25 cellular contexts compared by ENCODE assay signal in the genomic region with DNA sequence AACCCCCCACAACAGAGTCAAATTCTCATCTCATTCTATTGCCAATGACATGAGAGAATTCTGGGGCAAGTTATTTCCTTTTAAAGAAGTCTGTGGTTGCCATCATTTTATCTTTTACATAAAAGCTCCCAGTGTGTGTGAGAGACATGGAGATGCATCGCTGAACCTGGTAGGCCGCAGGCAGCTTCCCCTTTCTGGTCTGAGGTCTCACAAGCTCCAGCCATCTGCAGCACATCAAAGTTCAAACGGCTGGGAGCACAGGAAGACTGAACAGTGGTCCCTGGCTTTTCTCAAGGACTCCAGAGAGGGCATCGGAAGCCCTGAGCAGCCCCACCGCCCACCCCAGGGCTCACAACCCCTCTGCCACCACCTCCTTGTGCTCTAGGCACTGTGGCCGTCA.
DNase-seq lines count a peak whose midpoint lies in the region; ATAC-seq, FAIRE-seq and TF ChIP-seq lines count a peak whose summit lies in the region.
"Had no signal": no experiment of that assay in that cellular context is flagged by ENCODE, and none has a peak within 500 bp of the region (broad histone marks: within the 10 kb centered on the region; RNA-seq: fewer than 3 reads in every experiment).

No MANE protein-coding gene starts in this region.

- FAIRE-seq in GM12878 (lab: Jason Lieb, UNC): no peak
- FAIRE-seq: GM12891 had no signal

- no peaks in the 10 kb centered on the region for H3K27me3 ChIP-seq in GM12878 (replicated peaks in 1 of 2; ENCODE audit: control insufficient read depth in 2 of 2, insufficient read depth in 2 of 2, low read length in 1 of 2)

- peak; percentile 54 for ATAC-seq in GM12878
- ATAC-seq in HG02642 (IDR thresholded peaks at IDR 0.05; ENCODE audit: poor library complexity, unreplicated experiment): no peak
- ATAC-seq: PC-3 had no signal

- no peak for TF ChIP-seq EP300 in GM12878 (IDR thresholded peaks at IDR 0.05; ENCODE audit: borderline replicate concordance in 1 of 2, control insufficient read depth in 1 of 2, low read depth in 2 of 2, low read length in 2 of 2)

- H3K9ac ChIP-seq in GM12878 (ENCODE audit: control insufficient read depth, insufficient read depth, low read length): no peak overlapping the region
- H3K9ac ChIP-seq: GM23248, KMS-11 had no signal

- TF ChIP-seq CTCF in GM20000 (IDR thresholded peaks at IDR 0.05; ENCODE audit: extremely low read depth, missing control alignments) (no peak), GM12878 (IDR thresholded peaks at IDR 0.05 in 2 of 3, conservative IDR thresholded peaks at IDR 0.05 in 1 of 3; ENCODE audit: control insufficient read depth in 2 of 3, extremely low read depth in 1 of 3, insufficient read depth in 1 of 3, low read depth in 3 of 3, low read length in 3 of 3) (no peak)

- no peak overlapping the region for H2AFZ ChIP-seq in GM12878 (ENCODE audit: control insufficient read depth, low read depth, low read length)
- H2AFZ ChIP-seq: GM23248 had no signal

- no peak overlapping the region for H3K4me2 ChIP-seq in GM12878 (ENCODE audit: control insufficient read depth, insufficient read depth)
- H3K4me2 ChIP-seq: KMS-11 had no signal

- SMC1A ChIA-PET in GM12878 (lab: Charles Lee; ENCODE audit: uncharacterized antibody, unreplicated experiment): interaction anchor here (0.7 to 2.1 kb wide), 7 partner anchors 9 to 506 kb away, joined by 3 to 10 read pairs (median 5); no protein-coding TSS in a partner anchor

- WGBS in GM12878 (ENCODE audit: insufficient coverage, insufficient replicate concordance, low lambda C conversion rate, missing lambda C conversion rate): 7% methylated on average over 6 of the region's 6 CpGs

- no peaks in the 10 kb centered on the region for H4K20me1 ChIP-seq in GM12878 (ENCODE audit: control insufficient read depth, insufficient read depth)

- POLR2A ChIA-PET in GM12878 (lab: Charles Lee): no interaction called here

- H3K4me1 ChIP-seq in GM12878 (ENCODE audit: control insufficient read depth, insufficient read depth, low read length): peaks cover 4% of the 10 kb centered on the region; the same call in 1 of the 2 replicates

- RAD21 ChIA-PET in GM12878 (lab: Charles Lee; ENCODE audit: unreplicated experiment): interaction anchor here (1.0 to 1.8 kb wide), 4 partner anchors 14 to 142 kb away, joined by 3 to 6 read pairs (median 4); no protein-coding TSS in a partner anchor

- peak; percentile 11 for DNase-seq in DMS 273 (lab: John Stamatoyannopoulos, UW; ENCODE audit: unreplicated experiment)
- no peak for DNase-seq in DMS 273 treated with DMSO at 0.1 percent for 48 hours (lab: John Stamatoyannopoulos, UW)
- DNase-seq in GM20000 (ENCODE audit: low spot score): peak; percentile 37
- DNase-seq in GM12878 (ENCODE audit: low read depth, low spot score): peak; percentile 59
- DNase-seq in NCI-H146 treated with DMSO at 0.1 percent for 48 hours (lab: John Stamatoyannopoulos, UW; ENCODE audit: unreplicated experiment): no peak
- DNase-seq in NCI-H2196 treated with DMSO at 0.1 percent for 48 hours (lab: John Stamatoyannopoulos, UW; ENCODE audit: unreplicated experiment): no peak
- DNase-seq in NCI-H82 (lab: John Stamatoyannopoulos, UW): no peak
- DNase-seq: Calu3; GM23248; H7; IMR-90; NCI-H1092; NCI-H1417 treated with DMSO at 0.1 percent for 48 hours; NCI-H187 treated with DMSO at 0.1 percent for 48 hours; NCI-H2171 treated with DMSO at 0.1 percent for 48 hours; NCI-H446; NCI-H524 treated with DMSO at 0.1 percent for 48 hours; NCI-H774; NK-92 treated with Interleukin-12 subunit alpha and Interleukin-12 subunit beta, amount 100 ng/mL, for 24 hours; PC-3; T-helper 1 cell had no signal

- CTCF ChIA-PET in GM12878 (lab: Yijun Ruan, JAX): interaction anchor here (0.7 kb wide), 1 partner anchor 32 kb away, joined by 3 read pairs; no protein-coding TSS in a partner anchor

- no peaks in the 10 kb centered on the region; the same call in 1 of the 3 replicates for H3K9me3 ChIP-seq in GM12878 (replicated peaks; ENCODE audit: control insufficient read depth, insufficient read depth, low read length)

- H3K79me2 ChIP-seq in GM12878 (ENCODE audit: control insufficient read depth, insufficient read depth, low read length): no peaks in the 10 kb centered on the region

- no peak for TF ChIP-seq POLR2A in GM12878 (IDR thresholded peaks at IDR 0.05; ENCODE audit: low read depth, low read length)

- no peak overlapping the region for H3K4me3 ChIP-seq in GM12878
- H3K4me3 ChIP-seq: GM23248 had no signal

- H3K36me3 ChIP-seq in GM12878 (ENCODE audit: control insufficient read depth in 2 of 2, insufficient read depth in 2 of 2, low read length in 1 of 2): no peaks in the 10 kb centered on the region

- BruUV-seq in GM12878 (replicated peaks; lab: Mats Ljungman, UMichigan): no TSS peak

- H3K27ac ChIP-seq in GM12878 (ENCODE audit: control insufficient read depth, insufficient read depth): peak overlapping the region; percentile 61
- H3K27ac ChIP-seq: 22Rv1, GM23248, KMS-11 had no signal

- TF ChIP-seq RAD21 in GM12878 (IDR thresholded peaks at IDR 0.05; ENCODE audit: insufficient read depth, low read depth, low read length): no peak

- in situ Hi-C loops in GM12878 (cut with MboI): no loop called here

- intact Hi-C loops in GM12878 (cut with micrococcal nuclease; ENCODE audit: unreplicated experiment): loop anchor here (10.0 kb wide), 2 partner anchors 140 to 170 kb away; a partner anchor contains a TSS

TF ChIP-seq in GM12878, 131 proteins besides CTCF, POLR2A, EP300 and RAD21 (continues in another document):
- TF ChIP-seq HDAC6 (IDR thresholded peaks at IDR 0.05; ENCODE audit: unreplicated experiment) (no peak), LARP7 (IDR thresholded peaks at IDR 0.05) (no peak), SPI1 (IDR thresholded peaks at IDR 0.05; ENCODE audit: borderline replicate concordance, insufficient read depth, low read depth, low read length) (peak; percentile 16; the same call in 1 of the 2 replicates), PAX5 (IDR thresholded peaks at IDR 0.05; ENCODE audit: borderline replicate concordance, low read depth, low read length) (peak; percentile 78; the same call in 1 of the 2 replicates), NR2F1 (conservative IDR thresholded peaks at IDR 0.05) (no peak), CHD4 (IDR thresholded peaks at IDR 0.05) (no peak), NFYA (IDR thresholded peaks at IDR 0.05; ENCODE audit: borderline replicate concordance, low read depth, low read length) (no peak), TCF7 (IDR thresholded peaks at IDR 0.05; ENCODE audit: borderline replicate concordance) (no peak), RUNX3 (IDR thresholded peaks at IDR 0.05; ENCODE audit: low read length) (peak; percentile 55)
- TF ChIP-seq, protein P1, sequence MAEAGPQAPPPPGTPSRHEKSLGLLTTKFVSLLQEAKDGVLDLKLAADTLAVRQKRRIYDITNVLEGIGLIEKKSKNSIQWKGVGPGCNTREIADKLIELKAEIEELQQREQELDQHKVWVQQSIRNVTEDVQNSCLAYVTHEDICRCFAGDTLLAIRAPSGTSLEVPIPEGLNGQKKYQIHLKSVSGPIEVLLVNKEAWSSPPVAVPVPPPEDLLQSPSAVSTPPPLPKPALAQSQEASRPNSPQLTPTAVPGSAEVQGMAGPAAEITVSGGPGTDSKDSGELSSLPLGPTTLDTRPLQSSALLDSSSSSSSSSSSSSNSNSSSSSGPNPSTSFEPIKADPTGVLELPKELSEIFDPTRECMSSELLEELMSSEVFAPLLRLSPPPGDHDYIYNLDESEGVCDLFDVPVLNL (IDR thresholded peaks at IDR 0.05; ENCODE audit: low read depth, low read length): no peak
- TF ChIP-seq, protein P2, sequence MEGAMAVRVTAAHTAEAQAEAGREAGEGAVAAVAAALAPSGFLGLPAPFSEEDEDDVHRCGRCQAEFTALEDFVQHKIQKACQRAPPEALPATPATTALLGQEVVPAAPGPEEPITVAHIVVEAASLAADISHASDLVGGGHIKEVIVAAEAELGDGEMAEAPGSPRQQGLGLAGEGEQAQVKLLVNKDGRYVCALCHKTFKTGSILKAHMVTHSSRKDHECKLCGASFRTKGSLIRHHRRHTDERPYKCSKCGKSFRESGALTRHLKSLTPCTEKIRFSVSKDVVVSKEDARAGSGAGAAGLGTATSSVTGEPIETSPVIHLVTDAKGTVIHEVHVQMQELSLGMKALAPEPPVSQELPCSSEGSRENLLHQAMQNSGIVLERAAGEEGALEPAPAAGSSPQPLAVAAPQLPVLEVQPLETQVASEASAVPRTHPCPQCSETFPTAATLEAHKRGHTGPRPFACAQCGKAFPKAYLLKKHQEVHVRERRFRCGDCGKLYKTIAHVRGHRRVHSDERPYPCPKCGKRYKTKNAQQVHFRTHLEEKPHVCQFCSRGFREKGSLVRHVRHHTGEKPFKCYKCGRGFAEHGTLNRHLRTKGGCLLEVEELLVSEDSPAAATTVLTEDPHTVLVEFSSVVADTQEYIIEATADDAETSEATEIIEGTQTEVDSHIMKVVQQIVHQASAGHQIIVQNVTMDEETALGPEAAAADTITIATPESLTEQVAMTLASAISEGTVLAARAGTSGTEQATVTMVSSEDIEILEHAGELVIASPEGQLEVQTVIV (IDR thresholded peaks at IDR 0.05; ENCODE audit: borderline replicate concordance, partially characterized antibody): no peak
- TF ChIP-seq, protein P3, sequence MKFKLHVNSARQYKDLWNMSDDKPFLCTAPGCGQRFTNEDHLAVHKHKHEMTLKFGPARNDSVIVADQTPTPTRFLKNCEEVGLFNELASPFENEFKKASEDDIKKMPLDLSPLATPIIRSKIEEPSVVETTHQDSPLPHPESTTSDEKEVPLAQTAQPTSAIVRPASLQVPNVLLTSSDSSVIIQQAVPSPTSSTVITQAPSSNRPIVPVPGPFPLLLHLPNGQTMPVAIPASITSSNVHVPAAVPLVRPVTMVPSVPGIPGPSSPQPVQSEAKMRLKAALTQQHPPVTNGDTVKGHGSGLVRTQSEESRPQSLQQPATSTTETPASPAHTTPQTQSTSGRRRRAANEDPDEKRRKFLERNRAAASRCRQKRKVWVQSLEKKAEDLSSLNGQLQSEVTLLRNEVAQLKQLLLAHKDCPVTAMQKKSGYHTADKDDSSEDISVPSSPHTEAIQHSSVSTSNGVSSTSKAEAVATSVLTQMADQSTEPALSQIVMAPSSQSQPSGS (IDR thresholded peaks at IDR 0.05; ENCODE audit: low read length): peak; percentile 26; the same call in 1 of the 2 replicates
- TF ChIP-seq, protein P4, sequence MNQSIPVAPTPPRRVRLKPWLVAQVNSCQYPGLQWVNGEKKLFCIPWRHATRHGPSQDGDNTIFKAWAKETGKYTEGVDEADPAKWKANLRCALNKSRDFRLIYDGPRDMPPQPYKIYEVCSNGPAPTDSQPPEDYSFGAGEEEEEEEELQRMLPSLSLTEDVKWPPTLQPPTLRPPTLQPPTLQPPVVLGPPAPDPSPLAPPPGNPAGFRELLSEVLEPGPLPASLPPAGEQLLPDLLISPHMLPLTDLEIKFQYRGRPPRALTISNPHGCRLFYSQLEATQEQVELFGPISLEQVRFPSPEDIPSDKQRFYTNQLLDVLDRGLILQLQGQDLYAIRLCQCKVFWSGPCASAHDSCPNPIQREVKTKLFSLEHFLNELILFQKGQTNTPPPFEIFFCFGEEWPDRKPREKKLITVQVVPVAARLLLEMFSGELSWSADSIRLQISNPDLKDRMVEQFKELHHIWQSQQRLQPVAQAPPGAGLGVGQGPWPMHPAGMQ (IDR thresholded peaks at IDR 0.05; ENCODE audit: borderline replicate concordance): no peak

Comparison
In these comparisons a context has a peak if more than half of its experiments do, and no peak if none do; other contexts are left out.
1. DNase-seq: peak in DMS 273 (single experiment), GM20000 (single experiment) and GM12878 (single experiment); none in DMS 273 treated with DMSO at 0.1 percent for 48 hours (single experiment), NCI-H146 treated with DMSO at 0.1 percent for 48 hours (single experiment), NCI-H2196 treated with DMSO at 0.1 percent for 48 hours (single experiment) and NCI-H82 (single experiment).